Comparison of ENCODE assay signal across 15 cellular contexts in the genomic region with DNA sequence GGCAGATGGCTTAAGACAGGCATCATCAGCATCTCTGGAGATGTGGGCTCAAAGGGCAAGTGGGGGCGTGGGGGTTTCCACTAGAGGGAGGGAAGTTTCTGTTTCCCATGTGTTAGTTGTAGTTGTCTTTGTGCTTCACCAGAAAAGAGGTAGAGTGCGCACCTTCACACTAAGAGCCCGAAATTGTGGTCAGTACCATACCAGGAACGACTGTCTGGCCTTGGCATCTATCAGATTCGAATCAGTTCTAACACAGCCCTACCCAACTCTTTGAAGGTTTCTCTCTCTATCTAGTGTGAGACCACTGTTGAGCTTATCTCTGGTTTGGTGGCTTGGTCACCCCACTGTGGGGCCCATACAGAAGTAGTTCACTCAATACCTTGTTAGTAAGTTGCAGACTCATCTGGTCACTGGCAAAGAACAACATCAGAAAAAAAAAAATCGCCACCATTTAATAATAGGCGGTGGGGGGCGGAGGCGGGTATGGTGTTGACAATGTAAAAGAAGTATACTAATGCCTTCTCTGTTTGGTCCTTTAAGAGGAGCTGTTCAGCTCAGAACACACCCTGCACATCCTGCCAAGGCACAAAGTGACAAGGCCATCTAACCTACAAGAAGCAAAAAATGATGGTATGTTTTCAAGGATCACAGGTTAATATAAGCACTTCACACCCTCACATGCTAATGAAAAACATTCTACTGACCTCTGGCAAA.
A peak's percentile ranks its signal among the peaks of the same experiment; 100 is the strongest.
DNase-seq lines count a peak whose midpoint lies in the region; ATAC-seq and TF ChIP-seq lines count a peak whose summit lies in the region.
"Had no signal": no experiment of that assay in that cellular context is flagged by ENCODE, and none has a peak within 500 bp of the region (broad histone marks: within the 10 kb centered on the region; RNA-seq: fewer than 3 reads in every experiment).

No MANE protein-coding gene starts in this region.

- H3K4me3 ChIP-seq in KMS-11 (IDR thresholded peaks at IDR 0.05; ENCODE audit: insufficient read depth, low read depth, low read length) = no peak overlapping the region
- no peak overlapping the region for H3K4me3 ChIP-seq in ovary
- H3K4me3 ChIP-seq in heart right ventricle = no peak overlapping the region
- H3K4me3 ChIP-seq: BLaER1, cardiac muscle cell, Peyer's patch had no signal

- intact Hi-C loops in ovary (cut with DNase I) = no loop called here
- intact Hi-C loops in Right ventricle myocardium inferior (cut with DNase I) = no loop called here
- intact Hi-C loops in posterior vena cava (cut with DNase I) = no loop called here
- intact Hi-C loops in heart right ventricle (cut with DNase I) = no loop called here

- H3K4me3 Mint-ChIP-seq in activated CD4-positive, alpha-beta memory T cell treated with anti-CD3 and anti-CD28 coated beads, Interleukin-2, amount 10 ng/mL, durations not matched to agents 7 days and 5 days = no peak overlapping the region
- no peak overlapping the region for H3K4me3 Mint-ChIP-seq in brain
- H3K4me3 Mint-ChIP-seq: mesothelial cell of epicardium had no signal

- H3K9ac ChIP-seq in KMS-11 = no peak overlapping the region
- H3K9ac ChIP-seq: BLaER1 had no signal

- no peak for TF ChIP-seq POLR2A in ovary (IDR thresholded peaks at IDR 0.05)

- H3K27me3 Mint-ChIP-seq in activated CD4-positive, alpha-beta memory T cell treated with anti-CD3 and anti-CD28 coated beads, Interleukin-2, amount 10 ng/mL, durations not matched to agents 7 days and 5 days = no peaks in the 10 kb centered on the region
- no peaks in the 10 kb centered on the region for H3K27me3 Mint-ChIP-seq in brain

- H3K27ac Mint-ChIP-seq in activated CD4-positive, alpha-beta memory T cell treated with anti-CD3 and anti-CD28 coated beads, Interleukin-2, amount 10 ng/mL, durations not matched to agents 7 days and 5 days = peak overlapping the region; percentile 21
- H3K27ac Mint-ChIP-seq in brain = peak overlapping the region in 4 of 5 experiments; percentile 75 to 98 (median 96)
- H3K27ac Mint-ChIP-seq: mesothelial cell of epicardium had no signal

- H2AFZ ChIP-seq in KMS-11 (ENCODE audit: low read depth) = no peak overlapping the region

- H3K36me3 ChIP-seq in KMS-11 (ENCODE audit: insufficient read depth) = no peaks in the 10 kb centered on the region
- no peaks in the 10 kb centered on the region for H3K36me3 ChIP-seq in ovary
- H3K36me3 ChIP-seq in heart right ventricle = peaks cover 0 to 6% (median 0%) of the 10 kb centered on the region in 9 donors
- H3K36me3 ChIP-seq: Peyer's patch had no signal

- WGBS in ovary, 3 donors = 72 to 74% (median 72%) methylated on average over 9 of the region's 9 CpGs
- 92 to 97% methylated on average over 9 of the region's 9 CpGs for whole genome bisulfite sequencing in heart right ventricle, 2 donors

- peak overlapping the region; percentile 34; the same call in 1 of the 2 replicates for H3K4me2 ChIP-seq in KMS-11
- H3K4me2 ChIP-seq: BLaER1 had no signal

- no peak for DNase-seq in activated CD4-positive, alpha-beta memory T cell treated with anti-CD3 and anti-CD28 coated beads, Interleukin-2, amount 10 ng/mL, durations not matched to agents 7 days and 5 days
- DNase-seq in stimulated activated CD4-positive, alpha-beta T cell treated with anti-CD3 and anti-CD28 coated beads, Interleukin-4, amount 100 ng/mL, for 24 hours = peak; percentile 43
- DNase-seq in ovary = no peak
- no peak for DNase-seq in Right ventricle myocardium inferior (ENCODE audit: missing footprints)
- DNase-seq in posterior vena cava (ENCODE audit: low spot score) = no peak
- no peak for DNase-seq in heart right ventricle
- DNase-seq: islet precursor cell, NCI-H2029, Peyer's patch, posterior cingulate gyrus had no signal

- no peaks in the 10 kb centered on the region for H3K27me3 ChIP-seq in KMS-11 (ENCODE audit: insufficient read depth, low read depth)
- no peaks in the 10 kb centered on the region for H3K27me3 ChIP-seq in ovary
- H3K27me3 ChIP-seq in heart right ventricle = peaks cover 0 to 47% (median 0%) of the 10 kb centered on the region in 7 donors
- H3K27me3 ChIP-seq: cardiac muscle cell, Peyer's patch had no signal

- peaks cover 19% of the 10 kb centered on the region for H3K36me3 Mint-ChIP-seq in activated CD4-positive, alpha-beta memory T cell treated with anti-CD3 and anti-CD28 coated beads, Interleukin-2, amount 10 ng/mL, durations not matched to agents 7 days and 5 days (ENCODE audit: low read depth)
- H3K36me3 Mint-ChIP-seq in brain = peaks cover 8% of the 10 kb centered on the region

- no peaks in the 10 kb centered on the region for H3K9me3 Mint-ChIP-seq in activated CD4-positive, alpha-beta memory T cell treated with anti-CD3 and anti-CD28 coated beads, Interleukin-2, amount 10 ng/mL, durations not matched to agents 7 days and 5 days
- no peaks in the 10 kb centered on the region for H3K9me3 Mint-ChIP-seq in brain

- H4K20me1 ChIP-seq in KMS-11 (ENCODE audit: insufficient read depth) = no peaks in the 10 kb centered on the region

- ATAC-seq in Right ventricle myocardium inferior (no peak), heart right ventricle (no peak)

- no peak for TF ChIP-seq EP300 in ovary (IDR thresholded peaks at IDR 0.05)

- no peaks in the 10 kb centered on the region for H3K9me3 ChIP-seq in ovary
- no peaks in the 10 kb centered on the region for H3K9me3 ChIP-seq in heart right ventricle
- H3K9me3 ChIP-seq: BLaER1, Peyer's patch had no signal

- H3K4me1 Mint-ChIP-seq in activated CD4-positive, alpha-beta memory T cell treated with anti-CD3 and anti-CD28 coated beads, Interleukin-2, amount 10 ng/mL, durations not matched to agents 7 days and 5 days = peaks cover 45% of the 10 kb centered on the region
- peaks cover 96% of the 10 kb centered on the region for H3K4me1 Mint-ChIP-seq in brain
- H3K4me1 Mint-ChIP-seq: mesothelial cell of epicardium had no signal

- TF ChIP-seq CTCF in KMS-11 (conservative IDR thresholded peaks at IDR 0.05; ENCODE audit: low read depth, low read length) = no peak
- no peak for TF ChIP-seq CTCF in brain (conservative IDR thresholded peaks at IDR 0.05)
- no peak for TF ChIP-seq CTCF in ovary (IDR thresholded peaks at IDR 0.05)
- TF ChIP-seq CTCF in heart right ventricle (IDR thresholded peaks at IDR 0.05) = no peak

- POLR2A ChIA-PET in activated CD4-positive, alpha-beta memory T cell treated with anti-CD3 and anti-CD28 coated beads, Interleukin-2, amount 10 ng/mL, durations not matched to agents 7 days and 5 days (lab: Charles Lee) = no interaction called here

- no peaks in the 10 kb centered on the region for H3K79me2 ChIP-seq in KMS-11 (ENCODE audit: insufficient read depth, low read depth)

- H3K27ac ChIP-seq in KMS-11 (no peak overlapping the region), ovary (no peak overlapping the region), heart right ventricle (no peak overlapping the region)
- H3K27ac ChIP-seq: BLaER1, cardiac muscle cell, Peyer's patch had no signal

- CTCF ChIA-PET in activated CD4-positive, alpha-beta memory T cell treated with anti-CD3 and anti-CD28 coated beads, Interleukin-2, amount 10 ng/mL, durations not matched to agents 7 days and 5 days (lab: Charles Lee) = interaction anchor here (0.6 kb wide), 1 partner anchor 433 kb away, joined by 3 read pairs; the partner anchor contains the start of gene USP9X

- H3K4me1 ChIP-seq in KMS-11 (ENCODE audit: low read depth, poor library complexity, severe bottlenecking) = peaks cover 40% of the 10 kb centered on the region
- peaks cover 7% of the 10 kb centered on the region for H3K4me1 ChIP-seq in ovary (ENCODE audit: insufficient read depth)
- H3K4me1 ChIP-seq in heart right ventricle = no peaks in the 10 kb centered on the region
- H3K4me1 ChIP-seq: BLaER1, Peyer's patch had no signal
